In genomic region chrX:37959212-37960021, GRCh38 we compare ENCODE assay signal across 1 cellular context.
TF ChIP-seq lines count a peak whose summit lies in the region.

No MANE protein-coding gene starts in this region.

TF ChIP-seq in HepG2, 621 proteins besides CTCF, POLR2A, EP300 and RAD21 (continued from another document):
- TF ChIP-seq SUZ12 (IDR thresholded peaks at IDR 0.05; ENCODE audit: low read depth, low read length) (no peak), CSRNP2 (CRISPR knock-in tag; conservative IDR thresholded peaks at IDR 0.05; ENCODE audit: low read depth) (no peak), CHD2 (IDR thresholded peaks at IDR 0.05; ENCODE audit: low read depth, low read length) (no peak), ZNF597 (CRISPR knock-in tag; IDR thresholded peaks at IDR 0.05) (no peak), MEF2D (CRISPR knock-in tag; IDR thresholded peaks at IDR 0.05) (0 out of 2 replicates have a peak, but pooled peaks have one; percentile 20), ZNF253 (CRISPR knock-in tag; IDR thresholded peaks at IDR 0.05; ENCODE audit: borderline replicate concordance) (no peak), RBFOX2 (IDR thresholded peaks at IDR 0.05; ENCODE audit: low read depth, low read length) (no peak), ZNF326 (CRISPR knock-in tag; IDR thresholded peaks at IDR 0.05; ENCODE audit: borderline replicate concordance) (no peak), NPAS2 (CRISPR knock-in tag; IDR thresholded peaks at IDR 0.05; ENCODE audit: borderline replicate concordance) (no peak), ZNF629 (CRISPR knock-in tag; conservative IDR thresholded peaks at IDR 0.05) (no peak), ELF1 (CRISPR knock-in tag; IDR thresholded peaks at IDR 0.05) (no peak), RORA (CRISPR knock-in tag; IDR thresholded peaks at IDR 0.05) (no peak), ZNF501 (CRISPR knock-in tag; IDR thresholded peaks at IDR 0.05) (no peak), ZSCAN31 (CRISPR knock-in tag; IDR thresholded peaks at IDR 0.05; ENCODE audit: low read depth) (no peak), ZNF800 (CRISPR knock-in tag; IDR thresholded peaks at IDR 0.05) (no peak), NFKBIZ (CRISPR knock-in tag; IDR thresholded peaks at IDR 0.05) (peak; percentile 67; the same call in 1 of the 2 replicates), MBNL3 (CRISPR knock-in tag; conservative IDR thresholded peaks at IDR 0.05) (no peak), DRAP1 (CRISPR knock-in tag; IDR thresholded peaks at IDR 0.05) (0 out of 2 replicates have a peak, but pooled peaks have one; percentile 14), ONECUT2 (CRISPR knock-in tag; IDR thresholded peaks at IDR 0.05) (no peak), ZBTB25 (CRISPR knock-in tag; IDR thresholded peaks at IDR 0.05) (no peak), EHMT2 (IDR thresholded peaks at IDR 0.05; ENCODE audit: borderline replicate concordance, low read depth, low read length) (no peak), TOE1 (CRISPR knock-in tag; IDR thresholded peaks at IDR 0.05) (no peak), CBX5 (CRISPR knock-in tag; IDR thresholded peaks at IDR 0.05; ENCODE audit: borderline replicate concordance) (no peak; the same call in 1 of the 2 replicates), CBX1 (IDR thresholded peaks at IDR 0.05; ENCODE audit: low read depth) (no peak), ZC3H13 (CRISPR knock-in tag; IDR thresholded peaks at IDR 0.05) (no peak), IRX3 (CRISPR knock-in tag; IDR thresholded peaks at IDR 0.05; ENCODE audit: borderline replicate concordance, low read depth) (no peak), ZZZ3 (CRISPR knock-in tag; IDR thresholded peaks at IDR 0.05; ENCODE audit: borderline replicate concordance) (no peak)
- TF ChIP-seq, protein P1, sequence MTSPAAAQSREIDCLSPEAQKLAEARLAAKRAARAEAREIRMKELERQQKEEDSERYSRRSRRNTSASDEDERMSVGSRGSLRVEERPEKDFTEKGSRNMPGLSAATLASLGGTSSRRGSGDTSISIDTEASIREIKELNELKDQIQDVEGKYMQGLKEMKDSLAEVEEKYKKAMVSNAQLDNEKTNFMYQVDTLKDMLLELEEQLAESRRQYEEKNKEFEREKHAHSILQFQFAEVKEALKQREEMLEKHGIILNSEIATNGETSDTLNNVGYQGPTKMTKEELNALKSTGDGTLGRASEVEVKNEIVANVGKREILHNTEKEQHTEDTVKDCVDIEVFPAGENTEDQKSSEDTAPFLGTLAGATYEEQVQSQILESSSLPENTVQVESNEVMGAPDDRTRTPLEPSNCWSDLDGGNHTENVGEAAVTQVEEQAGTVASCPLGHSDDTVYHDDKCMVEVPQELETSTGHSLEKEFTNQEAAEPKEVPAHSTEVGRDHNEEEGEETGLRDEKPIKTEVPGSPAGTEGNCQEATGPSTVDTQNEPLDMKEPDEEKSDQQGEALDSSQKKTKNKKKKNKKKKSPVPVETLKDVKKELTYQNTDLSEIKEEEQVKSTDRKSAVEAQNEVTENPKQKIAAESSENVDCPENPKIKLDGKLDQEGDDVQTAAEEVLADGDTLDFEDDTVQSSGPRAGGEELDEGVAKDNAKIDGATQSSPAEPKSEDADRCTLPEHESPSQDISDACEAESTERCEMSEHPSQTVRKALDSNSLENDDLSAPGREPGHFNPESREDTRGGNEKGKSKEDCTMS (CRISPR knock-in tag; conservative IDR thresholded peaks at IDR 0.05) = no peak
TF ChIP-seq in HepG2: peak in this region for 119.
